ENCODE assay signal across 18 cellular contexts in genomic region chr2:50014168-50014567, GRCh38.
DNase-seq lines count a peak whose midpoint lies in the region; ATAC-seq, FAIRE-seq and TF ChIP-seq lines count a peak whose summit lies in the region.
"Had no signal": no experiment of that assay in that cellular context is flagged by ENCODE, and none has a peak within 500 bp of the region (broad histone marks: within the 10 kb centered on the region; RNA-seq: fewer than 3 reads in every experiment).

No MANE protein-coding gene starts in this region.

- POLR2A ChIA-PET in WTC11 (lab: Charles Lee): no interaction called here

- CTCF ChIA-PET in WTC11 (lab: Charles Lee): interaction anchor here (0.7 kb wide), 1 partner anchor 105 kb away, joined by 3 read pairs; no protein-coding TSS in a partner anchor

- FAIRE-seq in D721Med (lab: Jason Lieb, UNC): peak; percentile 51
- FAIRE-seq: G401.6, GM12892, GM19239 had no signal

- no peak for ATAC-seq in WTC11
- no peak for ATAC-seq in GM21737 (IDR thresholded peaks at IDR 0.05; ENCODE audit: unreplicated experiment)
- ATAC-seq in GM18907 (IDR thresholded peaks at IDR 0.05; ENCODE audit: unreplicated experiment): no peak
- ATAC-seq: GM23338, HCT116 had no signal

- H3K9me3 Mint-ChIP-seq in WTC11: no peaks in the 10 kb centered on the region
- H3K9me3 Mint-ChIP-seq: GM23338, H9 had no signal

- H3K4me3 Mint-ChIP-seq in WTC11: no peak overlapping the region
- H3K4me3 Mint-ChIP-seq: CD4-positive, alpha-beta memory T cell; GM23338; H9 had no signal

- no peak for TF ChIP-seq CTCF in D721Med (IDR thresholded peaks at IDR 0.05; ENCODE audit: insufficient read depth, missing control alignments)
- TF ChIP-seq CTCF in WTC11 (IDR thresholded peaks at IDR 0.05): no peak

- no peaks in the 10 kb centered on the region for H3K36me3 Mint-ChIP-seq in WTC11
- H3K36me3 Mint-ChIP-seq: CD4-positive, alpha-beta memory T cell had no signal

- no peaks in the 10 kb centered on the region; the same call in 1 of the 2 replicates for H3K27me3 Mint-ChIP-seq in WTC11 (ENCODE audit: low read depth)
- H3K27me3 Mint-ChIP-seq: CD4-positive, alpha-beta memory T cell had no signal

- no peak overlapping the region for H3K4me3 ChIP-seq in skeletal muscle cell (ENCODE audit: low read depth, low read length)
- H3K4me3 ChIP-seq: GM23338 had no signal

- H3K27ac Mint-ChIP-seq in WTC11: no peak overlapping the region
- H3K27ac Mint-ChIP-seq: CD4-positive, alpha-beta memory T cell; GM23338; H9 had no signal

- DNase-seq in D721Med (ENCODE audit: insufficient read length, low spot score) (no peak), MV-4-11 (lab: John Stamatoyannopoulos, UW) (peak; percentile 1), WTC11 (ENCODE audit: low spot score) (no peak), skeletal muscle cell (ENCODE audit: low read depth) (peak; percentile 2)
- DNase-seq: C1 segment of cervical spinal cord; Calu3; CD4-positive, alpha-beta memory T cell; COR-L47; DMS153; DND-41; H9 had no signal

- peaks cover 16% of the 10 kb centered on the region for H3K4me1 Mint-ChIP-seq in WTC11
- H3K4me1 Mint-ChIP-seq: CD4-positive, alpha-beta memory T cell had no signal

TF ChIP-seq in WTC11, 78 proteins besides CTCF, POLR2A, EP300 and RAD21:
- TF ChIP-seq GABPB1 (CRISPR knock-in tag; IDR thresholded peaks at IDR 0.05) (peak; percentile 20; the same call in 1 of the 2 replicates), CBFB (CRISPR knock-in tag; IDR thresholded peaks at IDR 0.05; ENCODE audit: low read depth) (no peak)

Comparison
In these comparisons a context has a peak if more than half of its experiments do, and no peak if none do; other contexts are left out.
1. DNase-seq: peak in MV-4-11 (single experiment) and skeletal muscle cell (single experiment); none in D721Med (single experiment) and WTC11 (single experiment).